In genomic region chr18:33900638-33901037, GRCh38 we compare ENCODE assay signal across 30 cellular contexts.
"Had no signal": no experiment of that assay in that cellular context is flagged by ENCODE, and none has a peak within 500 bp of the region (broad histone marks: within the 10 kb centered on the region; RNA-seq: fewer than 3 reads in every experiment).

No MANE protein-coding gene starts in this region.

- H3K4me3 ChIP-seq: ovary, psoas muscle, skin epidermis, smooth muscle cell, spleen, suprapubic skin, testis, tibial artery, transverse colon, upper lobe of right lung, uterus had no signal

- DNase-seq: naive thymus-derived CD8-positive, alpha-beta T cell; nephron progenitor cell; nucleus accumbens; ovary; posterior cingulate gyrus; psoas muscle; right cardiac atrium; spleen; stimulated activated CD4-positive, alpha-beta T cell treated with anti-CD3 and anti-CD28 coated beads, Interleukin-12 subunit alpha, Interleukin-12 subunit beta, amount 100 ng/mL, for 4 hours; stimulated activated CD4-positive, alpha-beta T cell treated with anti-CD3 and anti-CD28 coated beads, Interleukin-1b, Interleukin-23, amount 100 ng/mL, for 48 hours; stimulated activated CD4-positive, alpha-beta T cell treated with anti-CD3 and anti-CD28 coated beads, Interleukin-4, amount 100 ng/mL, for 1 hour; stimulated activated CD4-positive, alpha-beta T cell treated with anti-CD3 and anti-CD28 coated beads, Interleukin-4, amount 100 ng/mL, for 4 hours; stimulated activated CD8-positive, alpha-beta memory T cell treated with anti-CD3 and anti-CD28 coated beads, Interleukin-4, amount 100 ng/mL, for 48 hours; stimulated activated naive CD4-positive, alpha-beta T cell; stimulated activated naive CD8-positive, alpha-beta T cell treated with anti-CD3 and anti-CD28 coated beads, Interleukin-15, amount 100 ng/mL, for 72 hours; stimulated activated naive CD8-positive, alpha-beta T cell treated with anti-CD3 and anti-CD28 coated beads, Interleukin-15, Interleukin-2, amounts not matched to agents 100 U/mL and 50 U/mL, for 24 hours; substantia nigra; testis; tibial artery; transverse colon; upper lobe of right lung; uterus had no signal

- H3K36me3 ChIP-seq: neutrophil, ovary, spleen, suprapubic skin, tibial artery, transverse colon, upper lobe of right lung, uterus had no signal

- H3K4me1 ChIP-seq: parathyroid adenoma, psoas muscle, spleen, suprapubic skin, testis, tibial artery, transverse colon, upper lobe of right lung, uterus had no signal

- ATAC-seq: naive thymus-derived CD8-positive, alpha-beta T cell; natural killer cell treated with Interleukin-12 subunit alpha and Interleukin-12 subunit beta and Interleukin-15 and Interleukin-18, amount 100 ng/mL, for 72 hours; psoas muscle; right cardiac atrium; sciatic nerve; stimulated activated memory B cell treated with anti-CD40 and anti-IgM and Interleukin-4, amounts not matched to agents 10 μg/mL and 1 μg/mL and 100 μg/mL, for 72 hours; stimulated activated naive CD8-positive, alpha-beta T cell treated with anti-CD3 and anti-CD28 coated beads, Interleukin-15, amount 100 ng/mL, for 72 hours; stimulated activated naive CD8-positive, alpha-beta T cell treated with anti-CD3 and anti-CD28 coated beads, Interleukin-15, Interleukin-2, amounts not matched to agents 100 U/mL and 50 U/mL, for 24 hours; upper lobe of right lung had no signal

- H3K9me3 ChIP-seq: neutrophil, ovary, psoas muscle, suprapubic skin, testis, upper lobe of right lung, uterus had no signal

- H3K27me3 ChIP-seq: neutrophil, ovary, spleen, suprapubic skin, testis, tibial artery, transverse colon, upper lobe of right lung, uterus had no signal

- H3K27ac ChIP-seq: neutrophil, ovary, parathyroid adenoma, psoas muscle, skin epidermis, spleen, suprapubic skin, testis, tibial artery, transverse colon, upper lobe of right lung, uterus had no signal
